ENCODE assay signal across 17 cellular contexts in the genomic region with DNA sequence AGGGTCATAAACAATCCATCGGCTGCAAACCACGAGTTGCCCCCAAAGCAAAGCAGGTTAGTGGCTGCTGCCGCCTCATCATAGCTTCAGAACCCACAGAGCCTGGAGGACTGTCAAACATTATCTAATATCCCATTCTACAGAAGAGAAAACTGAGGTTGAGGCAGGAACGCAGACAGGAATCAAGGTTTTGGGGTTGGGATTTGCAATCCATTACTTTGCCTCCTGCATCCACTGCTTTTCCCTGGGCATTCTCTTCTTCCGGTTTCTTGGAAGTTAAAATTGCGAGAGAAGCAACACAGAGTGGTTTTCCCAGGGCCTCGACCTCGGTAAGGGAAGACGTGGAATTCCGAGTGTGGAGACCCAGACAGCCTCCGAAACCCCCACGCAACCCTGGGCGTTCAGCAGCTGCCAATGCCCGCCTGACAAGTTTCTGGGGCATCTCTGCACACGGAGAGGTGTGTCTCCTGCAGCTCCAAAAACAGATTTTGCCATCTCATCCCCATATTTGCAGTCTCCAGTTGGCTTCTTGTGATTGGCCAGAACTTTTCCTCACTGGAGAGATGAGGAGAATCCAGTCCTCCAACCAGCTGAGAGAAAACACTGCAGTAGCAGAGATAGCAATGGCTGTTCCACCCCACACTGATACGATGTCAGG. TPM values are rescaled to one million over a fixed set of nuclear protein-coding genes. Genes with fewer than 3 reads are reported as not detected.
DNase-seq lines count a peak whose midpoint lies in the region; ATAC-seq and TF ChIP-seq lines count a peak whose summit lies in the region.
"Had no signal": no experiment of that assay in that cellular context is flagged by ENCODE, and none has a peak within 500 bp of the region (broad histone marks: within the 10 kb centered on the region; RNA-seq: fewer than 3 reads in every experiment).

No MANE protein-coding gene starts in this region.

- ATAC-seq in natural killer cell (no peak), T-helper 17 cell (no peak)
- ATAC-seq in natural killer cell treated with Interleukin-12 subunit alpha and Interleukin-12 subunit beta and Interleukin-15 and Interleukin-18, amount 100 ng/mL, for 72 hours, result no peak

- TF ChIP-seq CTCF in natural killer cell (IDR thresholded peaks at IDR 0.05) (no peak), OCI-LY7 (conservative IDR thresholded peaks at IDR 0.05; ENCODE audit: low read length) (no peak)

- H3K4me1 Mint-ChIP-seq in natural killer cell (peaks cover 6 to 10% of the 10 kb centered on the region in 2 donors), T-helper 17 cell (peaks cover 9% of the 10 kb centered on the region)
- peaks cover 5 to 6% of the 10 kb centered on the region in 2 donors for H3K4me1 Mint-ChIP-seq in natural killer cell treated with Interleukin-12 subunit alpha and Interleukin-12 subunit beta and Interleukin-15 and Interleukin-18, amount 100 ng/mL, for 72 hours (ENCODE audit: low read depth in 2 of 2)

- POLR2A ChIA-PET in OCI-LY7 (lab: Charles Lee), result interaction anchor here (0.6 to 0.7 kb wide), 2 partner anchors 30 to 427 kb away, joined by 3 read pairs; no protein-coding TSS in a partner anchor

- H3K4me2 ChIP-seq in OCI-LY7 (ENCODE audit: low read length), result no peak overlapping the region

- H3K27ac Mint-ChIP-seq in natural killer cell (no peak overlapping the region), T-helper 17 cell (no peak overlapping the region)
- no peak overlapping the region for H3K27ac Mint-ChIP-seq in natural killer cell treated with Interleukin-12 subunit alpha and Interleukin-12 subunit beta and Interleukin-15 and Interleukin-18, amount 100 ng/mL, for 72 hours
- H3K27ac Mint-ChIP-seq: activated naive CD8-positive, alpha-beta T cell treated with anti-CD3 and anti-CD28 coated beads, Interleukin-2, amount 10 ng/mL, durations not matched to agents 7 days and 5 days; naive B cell had no signal

- peak overlapping the region; percentile 78 for H3K4me3 Mint-ChIP-seq in natural killer cell
- H3K4me3 Mint-ChIP-seq in natural killer cell treated with Interleukin-12 subunit alpha and Interleukin-12 subunit beta and Interleukin-15 and Interleukin-18, amount 100 ng/mL, for 72 hours, result no peak overlapping the region
- H3K4me3 Mint-ChIP-seq in T-helper 17 cell, result no peak overlapping the region

- H2AFZ ChIP-seq in OCI-LY7 (ENCODE audit: low read length), result no peak overlapping the region

- H3K79me2 ChIP-seq in OCI-LY7 (ENCODE audit: insufficient read depth, low read depth, low read length), result no peaks in the 10 kb centered on the region

- H3K9me3 ChIP-seq in adipocyte (ENCODE audit: control insufficient read depth, low read length), result peaks cover 8% of the 10 kb centered on the region
- no peaks in the 10 kb centered on the region for H3K9me3 ChIP-seq in OCI-LY7 (ENCODE audit: low read length)
- no peaks in the 10 kb centered on the region for H3K9me3 ChIP-seq in T-helper 17 cell (ENCODE audit: control insufficient read depth, low read length, poor library complexity, severe bottlenecking)
- H3K9me3 ChIP-seq: left lung had no signal

- CTCF ChIA-PET in OCI-LY7 (lab: Charles Lee; ENCODE audit: unreplicated experiment), result no interaction called here

- peaks cover 6% of the 10 kb centered on the region for H3K27me3 ChIP-seq in adipocyte (replicated peaks; ENCODE audit: control insufficient read depth, insufficient read depth, low read length)

- no peak for DNase-seq in natural killer cell
- DNase-seq in natural killer cell treated with Interleukin-12 subunit alpha and Interleukin-12 subunit beta and Interleukin-15 and Interleukin-18, amount 100 ng/mL, for 72 hours (ENCODE audit: low spot score), result no peak
- DNase-seq in adipocyte (ENCODE audit: low read depth), result no peak
- DNase-seq in inferior parietal cortex (ENCODE audit: extremely low spot score), result peak; percentile 72
- no peak for DNase-seq in NCI-H1048 (lab: John Stamatoyannopoulos, UW)
- no peak for DNase-seq in OCI-LY7 (ENCODE audit: low spot score)
- no peak for DNase-seq in NCI-H345 (lab: John Stamatoyannopoulos, UW)
- no peak for DNase-seq in T-helper 17 cell
- DNase-seq: activated naive CD8-positive, alpha-beta T cell treated with anti-CD3 and anti-CD28 coated beads, Interleukin-2, amount 10 ng/mL, durations not matched to agents 7 days and 5 days; activated T-cell treated with anti-CD3 and anti-CD28 coated beads for 4 hours; left lung; naive B cell; NCI-H446; OCI-M1; stimulated activated naive B cell treated with anti-CD40 and anti-IgM and Interleukin-4, amounts not matched to agents 10 μg/mL and 1 μg/mL and 100 μg/mL, for 72 hours; SW 1271 had no signal

- no peak overlapping the region for H3K27ac ChIP-seq in OCI-LY7 (ENCODE audit: low read depth, low read length, poor library complexity, severe bottlenecking)
- H3K27ac ChIP-seq: esophagus muscularis mucosa, left lung had no signal

- H3K4me1 ChIP-seq in adipocyte (ENCODE audit: control insufficient read depth, insufficient read depth, low read length), result peaks cover 7% of the 10 kb centered on the region
- no peaks in the 10 kb centered on the region for H3K4me1 ChIP-seq in OCI-LY7 (ENCODE audit: insufficient read depth, low read length, poor library complexity, severe bottlenecking)
- H3K4me1 ChIP-seq: left lung had no signal

- no peaks in the 10 kb centered on the region for H3K36me3 Mint-ChIP-seq in natural killer cell
- no peaks in the 10 kb centered on the region for H3K36me3 Mint-ChIP-seq in natural killer cell treated with Interleukin-12 subunit alpha and Interleukin-12 subunit beta and Interleukin-15 and Interleukin-18, amount 100 ng/mL, for 72 hours
- peaks cover 5% of the 10 kb centered on the region for H3K36me3 Mint-ChIP-seq in T-helper 17 cell (ENCODE audit: low read depth)
- H3K36me3 Mint-ChIP-seq: activated naive CD8-positive, alpha-beta T cell treated with anti-CD3 and anti-CD28 coated beads, Interleukin-2, amount 10 ng/mL, durations not matched to agents 7 days and 5 days had no signal

- intact Hi-C loops in natural killer cell (cut with micrococcal nuclease), result no loop called here
- intact Hi-C loops in OCI-LY7 (cut with micrococcal nuclease; ENCODE audit: unreplicated experiment), result no loop called here

- BruUV-seq in OCI-LY7 (replicated peaks; lab: Mats Ljungman, UMichigan), result no TSS peak

- no peaks in the 10 kb centered on the region for H3K9me2 ChIP-seq in OCI-LY7 (ENCODE audit: insufficient read depth, low read length)

- H3K9ac ChIP-seq in adipocyte (ENCODE audit: low read length), result no peak overlapping the region

- H3K36me3 ChIP-seq in adipocyte (ENCODE audit: control insufficient read depth, insufficient read depth, low read length, severe bottlenecking) (no peaks in the 10 kb centered on the region), OCI-LY7 (ENCODE audit: insufficient read depth, low read length) (no peaks in the 10 kb centered on the region)
- H3K36me3 ChIP-seq: esophagus muscularis mucosa, left lung had no signal

- H4K20me1 ChIP-seq in OCI-LY7 (ENCODE audit: insufficient read depth, low read length), result no peaks in the 10 kb centered on the region

- no peaks in the 10 kb centered on the region for H3K9me3 Mint-ChIP-seq in natural killer cell
- H3K9me3 Mint-ChIP-seq in natural killer cell treated with Interleukin-12 subunit alpha and Interleukin-12 subunit beta and Interleukin-15 and Interleukin-18, amount 100 ng/mL, for 72 hours, result no peaks in the 10 kb centered on the region
- H3K9me3 Mint-ChIP-seq: activated naive CD8-positive, alpha-beta T cell treated with anti-CD3 and anti-CD28 coated beads, Interleukin-2, amount 10 ng/mL, durations not matched to agents 7 days and 5 days had no signal

- H3K27me3 Mint-ChIP-seq in natural killer cell (ENCODE audit: low read depth in 2 of 2) (peaks cover 35 to 50% of the 10 kb centered on the region in 2 donors), T-helper 17 cell (peaks cover 52% of the 10 kb centered on the region)
- H3K27me3 Mint-ChIP-seq in natural killer cell treated with Interleukin-12 subunit alpha and Interleukin-12 subunit beta and Interleukin-15 and Interleukin-18, amount 100 ng/mL, for 72 hours, result peaks cover 30 to 61% of the 10 kb centered on the region in 2 donors

- H3K4me3 ChIP-seq in adipocyte (ENCODE audit: low read length) (peak overlapping the region; percentile 81), OCI-LY7 (ENCODE audit: low read depth, low read length, poor library complexity, severe bottlenecking) (no peak overlapping the region)

RNA-seq across cellular contexts. Expression of a gene that starts 45.5 kb away (rescaled TPM):
- total RNA-seq in natural killer cell (not detected), OCI-LY7 (2022) (not detected in 2 replicates), T-helper 17 cell (not detected)
- total RNA-seq in natural killer cell treated with Interleukin-12 subunit alpha and Interleukin-12 subunit beta and Interleukin-15 and Interleukin-18, amount 100 ng/mL, for 72 hours, result under 1 TPM in 1 of 2 donors, not detected in 1; 0.76 TPM
- total RNA-seq in OCI-LY7 (2014; rRNA removed; shearing (Covaris generic)), result not detected in 2 replicates
- total RNA-seq: activated naive CD8-positive, alpha-beta T cell treated with anti-CD3 and anti-CD28 coated beads, Interleukin-2, amount 10 ng/mL, durations not matched to agents 7 days and 5 days had no signal
